1 cellular context compared by ENCODE assay signal in genomic region chr1:209674957-209675566, GRCh38.
A peak's percentile ranks its signal among the peaks of the same experiment; 100 is the strongest.
TF ChIP-seq lines count a peak whose summit lies in the region.

Gene G0S2 (plus strand): TSS chr1:209675412. CDS start chr1:209675685, 273 bp downstream.

TF ChIP-seq in K562, 482 proteins besides CTCF, POLR2A, EP300 and RAD21 (continued from another document and continues in another):
- TF ChIP-seq TRIM25 (IDR thresholded peaks at IDR 0.05; ENCODE audit: borderline replicate concordance) (no peak), WHSC1 (IDR thresholded peaks at IDR 0.05; ENCODE audit: low read length) (no peak), ZNF785 (CRISPR knock-in tag; IDR thresholded peaks at IDR 0.05) (no peak), BACH1 (tag; IDR thresholded peaks at IDR 0.05) (0 out of 2 replicates have a peak, but pooled peaks have one; percentile 32), PTBP1 (IDR thresholded peaks at IDR 0.05; ENCODE audit: low read depth, low read length) (no peak), ZNF311 (CRISPR knock-in tag; IDR thresholded peaks at IDR 0.05) (0 out of 2 replicates have a peak, but pooled peaks have one; percentile 10), MBD1 (CRISPR knock-in tag; IDR thresholded peaks at IDR 0.05) (no peak), ARHGAP35 (IDR thresholded peaks at IDR 0.05; ENCODE audit: partially characterized antibody) (no peak), PURB (CRISPR knock-in tag; IDR thresholded peaks at IDR 0.05; ENCODE audit: low read depth) (no peak), FOS (IDR thresholded peaks at IDR 0.05; ENCODE audit: extremely low read depth, insufficient read length) (no peak), ZFP1 (CRISPR knock-in tag; IDR thresholded peaks at IDR 0.05) (no peak), TAF7 (tag; IDR thresholded peaks at IDR 0.05) (peak; percentile 42; the same call in 1 of the 2 replicates), CHD2 (IDR thresholded peaks at IDR 0.05; ENCODE audit: low read depth, low read length) (no peak), NR2C2 (CRISPR knock-in tag; IDR thresholded peaks at IDR 0.05) (no peak), NR2C2 (tag; IDR thresholded peaks at IDR 0.05) (no peak), GATAD2B (IDR thresholded peaks at IDR 0.05; ENCODE audit: borderline replicate concordance) (no peak), USF1 (CRISPR knock-in tag; IDR thresholded peaks at IDR 0.05) (no peak), RCOR1 (IDR thresholded peaks at IDR 0.05; ENCODE audit: borderline replicate concordance in 1 of 2, low read depth in 2 of 2, low read length in 2 of 2) (peak in 1 of 2 experiments; percentile 75; a peak in 2 of 4 replicates), GTF2E2 (tag; IDR thresholded peaks at IDR 0.05) (0 out of 2 replicates have a peak, but pooled peaks have one; percentile 45), SMARCA4 (IDR thresholded peaks at IDR 0.05) (no peak), HBP1 (CRISPR knock-in tag; IDR thresholded peaks at IDR 0.05) (no peak), MYC (IDR thresholded peaks at IDR 0.05; ENCODE audit: low read depth, low read length) (peak; percentile 95), MYC (CRISPR knock-in tag; IDR thresholded peaks at IDR 0.05; ENCODE audit: borderline replicate concordance, low read depth) (no peak), CTBP1 (IDR thresholded peaks at IDR 0.05; ENCODE audit: borderline replicate concordance) (peak; percentile 67), ELF1 (tag; IDR thresholded peaks at IDR 0.05) (no peak), HDAC8 (tag; IDR thresholded peaks at IDR 0.05) (no peak), ZNF764 (CRISPR knock-in tag; IDR thresholded peaks at IDR 0.05; ENCODE audit: low read depth) (no peak), FOSL1 (tag; conservative IDR thresholded peaks at IDR 0.05) (no peak; the same call in 1 of the 2 replicates), ZNF282 (CRISPR knock-in tag; IDR thresholded peaks at IDR 0.05) (peak; percentile 68; the same call in 1 of the 2 replicates), MTA3 (IDR thresholded peaks at IDR 0.05; ENCODE audit: borderline replicate concordance) (peak; percentile 87; the same call in 1 of the 2 replicates), FOXA1 (IDR thresholded peaks at IDR 0.05; ENCODE audit: borderline replicate concordance) (no peak), ZKSCAN1 (IDR thresholded peaks at IDR 0.05; ENCODE audit: low read depth, low read length) (no peak), FOXJ2 (tag; IDR thresholded peaks at IDR 0.05) (no peak), NFRKB (IDR thresholded peaks at IDR 0.05; ENCODE audit: low read depth) (peak; percentile 6; the same call in 1 of the 2 replicates), YBX1 (IDR thresholded peaks at IDR 0.05) (no peak), NFXL1 (CRISPR knock-in tag; IDR thresholded peaks at IDR 0.05) (no peak), ZNF217 (CRISPR knock-in tag; IDR thresholded peaks at IDR 0.05) (no peak), SPI1 (IDR thresholded peaks at IDR 0.05; ENCODE audit: borderline replicate concordance, low read depth, low read length) (no peak), E2F4 (CRISPR knock-in tag; IDR thresholded peaks at IDR 0.05; ENCODE audit: low read depth) (no peak), NFE2 (IDR thresholded peaks at IDR 0.05; ENCODE audit: low read depth) (no peak), MBD2 (IDR thresholded peaks at IDR 0.05; ENCODE audit: borderline replicate concordance, low read depth) (peak; percentile 36; the same call in 1 of the 2 replicates), SLC30A9 (CRISPR knock-in tag; IDR thresholded peaks at IDR 0.05) (no peak), RBM14 (IDR thresholded peaks at IDR 0.05; ENCODE audit: borderline replicate concordance, insufficient read depth, low read depth, low read length) (no peak), CREB1 (IDR thresholded peaks at IDR 0.05) (no peak), CREB1 (CRISPR knock-in tag; IDR thresholded peaks at IDR 0.05) (peak; percentile 63), TEAD4 (IDR thresholded peaks at IDR 0.05; ENCODE audit: low read length) (no peak), TEAD4 (CRISPR knock-in tag; IDR thresholded peaks at IDR 0.05; ENCODE audit: borderline replicate concordance) (peak; percentile 57; the same call in 1 of the 2 replicates), SMARCE1 (IDR thresholded peaks at IDR 0.05) (no peak), ATF1 (CRISPR knock-in tag; IDR thresholded peaks at IDR 0.05) (no peak), ATF1 (tag; IDR thresholded peaks at IDR 0.05) (peak; percentile 66), TFAM (CRISPR knock-in tag; conservative IDR thresholded peaks at IDR 0.05) (no peak), MTF1 (CRISPR knock-in tag; IDR thresholded peaks at IDR 0.05; ENCODE audit: borderline replicate concordance) (no peak), ZNF134 (CRISPR knock-in tag; conservative IDR thresholded peaks at IDR 0.05) (peak; percentile 73), ZNF41 (CRISPR knock-in tag; conservative IDR thresholded peaks at IDR 0.05) (0 out of 2 replicates have a peak, but pooled peaks have one; percentile 22), CEBPG (CRISPR knock-in tag; IDR thresholded peaks at IDR 0.05) (0 out of 2 replicates have a peak, but pooled peaks have one; percentile 32), CEBPG (tag; conservative IDR thresholded peaks at IDR 0.05 in 1 of 2, IDR thresholded peaks at IDR 0.05 in 1 of 2) (no peak), NFE2L1 (tag; IDR thresholded peaks at IDR 0.05; ENCODE audit: borderline replicate concordance, low read depth) (no peak), NFYB (IDR thresholded peaks at IDR 0.05; ENCODE audit: extremely low read depth, insufficient read length) (no peak), JUNB (CRISPR knock-in tag; conservative IDR thresholded peaks at IDR 0.05) (no peak), ZNF143 (CRISPR knock-in tag; IDR thresholded peaks at IDR 0.05) (no peak), U2AF1 (optimal IDR thresholded peaks at IDR 0.05; ENCODE audit: low read depth, low read length) (no peak), PRDM10 (IDR thresholded peaks at IDR 0.05; ENCODE audit: partially characterized antibody) (no peak), ELF4 (CRISPR knock-in tag; IDR thresholded peaks at IDR 0.05) (no peak), ZNF277 (CRISPR knock-in tag; IDR thresholded peaks at IDR 0.05; ENCODE audit: borderline replicate concordance) (no peak), ZNF224 (CRISPR knock-in tag; IDR thresholded peaks at IDR 0.05) (peak; percentile 55; the same call in 1 of the 2 replicates), ZNF780A (CRISPR knock-in tag; IDR thresholded peaks at IDR 0.05) (no peak), TAF1 (IDR thresholded peaks at IDR 0.05; ENCODE audit: control insufficient read depth, extremely low read depth, insufficient read depth, low read length, severe bottlenecking) (no peak), STAT6 (CRISPR knock-in tag; IDR thresholded peaks at IDR 0.05) (no peak)
